Comparison of ENCODE assay signal across 1 cellular context in genomic region chr9:129126789-129127618, GRCh38.
A peak's percentile ranks its signal among the peaks of the same experiment; 100 is the strongest.
TF ChIP-seq lines count a peak whose summit lies in the region.

No MANE protein-coding gene starts in this region.

TF ChIP-seq in WTC11, 78 proteins besides CTCF, POLR2A, EP300 and RAD21 (continues in another document):
- no peak for TF ChIP-seq RELA (CRISPR knock-in tag; IDR thresholded peaks at IDR 0.05; ENCODE audit: borderline replicate concordance)
- no peak for TF ChIP-seq GRHL2 (CRISPR knock-in tag; IDR thresholded peaks at IDR 0.05; ENCODE audit: insufficient replicate concordance, severe bottlenecking)
- TF ChIP-seq USF1 (CRISPR knock-in tag; IDR thresholded peaks at IDR 0.05): no peak
- no peak for TF ChIP-seq ZNF232 (CRISPR knock-in tag; IDR thresholded peaks at IDR 0.05)
- TF ChIP-seq ZNF121 (CRISPR knock-in tag; IDR thresholded peaks at IDR 0.05): 0 out of 2 replicates have a peak, but pooled peaks have one; percentile 4
- no peak for TF ChIP-seq IRF2 (CRISPR knock-in tag; IDR thresholded peaks at IDR 0.05; ENCODE audit: borderline replicate concordance, low read depth)
- TF ChIP-seq USF2 (CRISPR knock-in tag; IDR thresholded peaks at IDR 0.05): no peak
- no peak for TF ChIP-seq MLX (CRISPR knock-in tag; IDR thresholded peaks at IDR 0.05)
- no peak for TF ChIP-seq PRRX2 (CRISPR knock-in tag; IDR thresholded peaks at IDR 0.05)
- TF ChIP-seq ZNF138 (CRISPR knock-in tag; conservative IDR thresholded peaks at IDR 0.05): no peak
- no peak for TF ChIP-seq E2F5 (CRISPR knock-in tag; IDR thresholded peaks at IDR 0.05)
- no peak for TF ChIP-seq ZNF263 (CRISPR knock-in tag; IDR thresholded peaks at IDR 0.05; ENCODE audit: low read depth)
- TF ChIP-seq FOXJ3 (CRISPR knock-in tag; IDR thresholded peaks at IDR 0.05; ENCODE audit: borderline replicate concordance): no peak
- no peak for TF ChIP-seq GTF2I (CRISPR knock-in tag; conservative IDR thresholded peaks at IDR 0.05)
- TF ChIP-seq AR (CRISPR knock-in tag; IDR thresholded peaks at IDR 0.05): no peak
- no peak for TF ChIP-seq AFF4 (CRISPR knock-in tag; IDR thresholded peaks at IDR 0.05; ENCODE audit: borderline replicate concordance)
- TF ChIP-seq FOXP4 (CRISPR knock-in tag; IDR thresholded peaks at IDR 0.05): 0 out of 2 replicates have a peak, but pooled peaks have one; percentile 22
- TF ChIP-seq ETV6 (CRISPR knock-in tag; IDR thresholded peaks at IDR 0.05): no peak
- peak; percentile 32; the same call in 1 of the 2 replicates for TF ChIP-seq MAX (CRISPR knock-in tag; IDR thresholded peaks at IDR 0.05)
- no peak for TF ChIP-seq ESRRA (CRISPR knock-in tag; IDR thresholded peaks at IDR 0.05; ENCODE audit: borderline replicate concordance)
- no peak for TF ChIP-seq ZNF512 (CRISPR knock-in tag; IDR thresholded peaks at IDR 0.05; ENCODE audit: borderline replicate concordance)
- no peak for TF ChIP-seq EMX1 (CRISPR knock-in tag; IDR thresholded peaks at IDR 0.05)
- no peak for TF ChIP-seq CDX4 (CRISPR knock-in tag; IDR thresholded peaks at IDR 0.05; ENCODE audit: borderline replicate concordance)
- no peak for TF ChIP-seq ZNF317 (CRISPR knock-in tag; IDR thresholded peaks at IDR 0.05; ENCODE audit: borderline replicate concordance, low read depth)
- TF ChIP-seq ERG (CRISPR knock-in tag; IDR thresholded peaks at IDR 0.05): no peak
- no peak for TF ChIP-seq E2F1 (CRISPR knock-in tag; IDR thresholded peaks at IDR 0.05)
- TF ChIP-seq ATF6 (CRISPR knock-in tag; IDR thresholded peaks at IDR 0.05): no peak
- TF ChIP-seq SMAD4 (CRISPR knock-in tag; IDR thresholded peaks at IDR 0.05): no peak
- TF ChIP-seq PRDM15 (CRISPR knock-in tag; IDR thresholded peaks at IDR 0.05): peak; percentile 86
